ENCODE assay signal across 19 cellular contexts in the genomic region with DNA sequence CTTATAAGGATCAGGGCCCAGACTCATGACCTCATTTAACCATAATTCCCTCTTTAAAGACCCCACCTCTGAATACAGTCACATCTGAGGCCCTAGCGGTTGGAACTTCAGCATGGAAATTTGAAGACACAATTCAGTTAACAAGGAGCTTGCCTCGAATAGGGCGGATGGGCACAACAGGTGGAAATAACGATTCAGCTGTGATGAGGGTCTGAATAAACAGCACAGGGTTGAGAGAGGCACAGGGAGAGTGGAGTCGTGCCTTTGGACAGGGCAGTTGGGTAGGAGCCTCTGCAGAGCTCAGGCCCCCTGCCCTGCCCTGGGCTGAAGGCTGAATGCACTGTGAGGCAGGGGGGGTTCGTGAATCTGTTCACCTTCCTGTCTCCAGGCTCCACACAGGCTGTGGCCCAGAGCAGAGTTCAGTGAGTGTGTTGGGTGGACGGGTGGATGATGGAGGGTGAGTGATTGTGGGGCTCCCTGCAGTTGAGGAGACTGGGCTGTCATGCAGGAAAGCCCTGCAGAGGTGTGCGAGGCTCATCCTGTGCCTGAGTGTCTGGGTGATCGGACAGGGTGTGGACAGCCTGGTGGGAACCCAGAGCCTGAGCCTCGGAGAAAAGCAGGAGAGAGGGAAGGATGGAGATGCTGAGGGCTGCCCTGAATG.
"Had no signal": no experiment of that assay in that cellular context is flagged by ENCODE, and none has a peak within 500 bp of the region (broad histone marks: within the 10 kb centered on the region; RNA-seq: fewer than 3 reads in every experiment).

No MANE protein-coding gene starts in this region.

- H3K27ac ChIP-seq: cardiac muscle cell, dorsolateral prefrontal cortex, neural progenitor cell, pancreas had no signal

- H3K27me3 Mint-ChIP-seq: activated CD4-positive, alpha-beta T cell treated with anti-CD3 and anti-CD28 coated beads, Interleukin-2, amount 10 ng/mL, durations not matched to agents 24 days and 14 days; activated naive CD8-positive, alpha-beta T cell treated with anti-CD3 and anti-CD28 coated beads for 36 hours had no signal

- DNase-seq: activated CD4-positive, alpha-beta T cell treated with anti-CD3 and anti-CD28 coated beads, Interleukin-2, amount 10 ng/mL, durations not matched to agents 24 days and 14 days; activated naive CD4-positive, alpha-beta T cell; activated naive CD8-positive, alpha-beta T cell treated with anti-CD3 and anti-CD28 coated beads for 36 hours; activated T-cell treated with anti-CD3 and anti-CD28 coated beads for 4 hours; amniotic stem cell; dorsolateral prefrontal cortex; erythroblast; foreskin melanocyte; left ventricle myocardium superior; stimulated activated CD4-positive, alpha-beta T cell treated with anti-CD3 and anti-CD28 coated beads, Interleukin-1b, Interleukin-23, amount 100 ng/mL, for 48 hours; T1000; trophoblast cell had no signal

- H3K36me3 Mint-ChIP-seq: activated naive CD8-positive, alpha-beta T cell treated with anti-CD3 and anti-CD28 coated beads for 36 hours; memory B cell; neural progenitor cell had no signal

- H3K4me1 Mint-ChIP-seq: activated CD4-positive, alpha-beta T cell treated with anti-CD3 and anti-CD28 coated beads, Interleukin-2, amount 10 ng/mL, durations not matched to agents 24 days and 14 days; activated naive CD8-positive, alpha-beta T cell treated with anti-CD3 and anti-CD28 coated beads for 36 hours; memory B cell; naive thymus-derived CD4-positive, alpha-beta T cell had no signal

- H3K27me3 ChIP-seq: cardiac muscle cell, neural progenitor cell, pancreas had no signal

- H3K27ac Mint-ChIP-seq: activated CD4-positive, alpha-beta T cell treated with anti-CD3 and anti-CD28 coated beads, Interleukin-2, amount 10 ng/mL, durations not matched to agents 24 days and 14 days; activated naive CD8-positive, alpha-beta T cell treated with anti-CD3 and anti-CD28 coated beads for 36 hours; activated T-helper 1 cell treated with anti-CD3 and anti-CD28 coated beads, Interleukin-12 subunit alpha, Interleukin-12 subunit beta, Interleukin-2, Interleukin-4 antibody, amounts not matched to agents 30 ng/mL and 10 ng/mL and 1 ng/mL, durations not matched to agents 14 hours and 24 hours and 36 hours; memory B cell; naive thymus-derived CD4-positive, alpha-beta T cell; stimulated activated naive CD8-positive, alpha-beta T cell treated with anti-CD3 and anti-CD28 coated beads, Interleukin-15, Interleukin-2, amounts not matched to agents 100 ng/mL and 50 ng/mL, for 24 hours had no signal

- H3K9me3 Mint-ChIP-seq: activated CD4-positive, alpha-beta T cell treated with anti-CD3 and anti-CD28 coated beads, Interleukin-2, amount 10 ng/mL, durations not matched to agents 24 days and 14 days; activated naive CD8-positive, alpha-beta T cell treated with anti-CD3 and anti-CD28 coated beads for 36 hours; activated T-helper 1 cell treated with anti-CD3 and anti-CD28 coated beads, Interleukin-12 subunit alpha, Interleukin-12 subunit beta, Interleukin-2, Interleukin-4 antibody, amounts not matched to agents 30 ng/mL and 10 ng/mL and 1 ng/mL, durations not matched to agents 14 hours and 24 hours and 36 hours; memory B cell; neural progenitor cell; stimulated activated naive CD8-positive, alpha-beta T cell treated with anti-CD3 and anti-CD28 coated beads, Interleukin-15, Interleukin-2, amounts not matched to agents 100 ng/mL and 50 ng/mL, for 24 hours had no signal

- H3K4me1 ChIP-seq: pancreas had no signal

- H3K9me3 ChIP-seq: pancreas had no signal

- H3K36me3 ChIP-seq: cardiac muscle cell, neural progenitor cell, pancreas had no signal

- H3K4me3 Mint-ChIP-seq: activated CD4-positive, alpha-beta T cell treated with anti-CD3 and anti-CD28 coated beads, Interleukin-2, amount 10 ng/mL, durations not matched to agents 24 days and 14 days; activated naive CD8-positive, alpha-beta T cell treated with anti-CD3 and anti-CD28 coated beads for 36 hours; activated T-helper 1 cell treated with anti-CD3 and anti-CD28 coated beads, Interleukin-12 subunit alpha, Interleukin-12 subunit beta, Interleukin-2, Interleukin-4 antibody, amounts not matched to agents 30 ng/mL and 10 ng/mL and 1 ng/mL, durations not matched to agents 14 hours and 24 hours and 36 hours; memory B cell; naive thymus-derived CD4-positive, alpha-beta T cell; neural progenitor cell; stimulated activated naive CD8-positive, alpha-beta T cell treated with anti-CD3 and anti-CD28 coated beads, Interleukin-15, Interleukin-2, amounts not matched to agents 100 ng/mL and 50 ng/mL, for 24 hours had no signal

- H3K4me3 ChIP-seq: cardiac muscle cell, dorsolateral prefrontal cortex, neural progenitor cell, pancreas had no signal
